In genomic region chr1:27133990-27134389, GRCh38 we compare ENCODE assay signal across 2 cellular contexts.
TF ChIP-seq lines count a peak whose summit lies in the region.

No MANE protein-coding gene starts in this region.

TF ChIP-seq in liver, 16 proteins besides CTCF, POLR2A, EP300 and RAD21 (continued from another document):
- no peak for TF ChIP-seq TAF1 (conservative IDR thresholded peaks at IDR 0.05)

TF ChIP-seq in HepG2, 621 proteins besides CTCF, POLR2A, EP300 and RAD21 (continued from another document):
- TF ChIP-seq CSRNP1 (CRISPR knock-in tag; IDR thresholded peaks at IDR 0.05) (no peak), KAT2B (IDR thresholded peaks at IDR 0.05; ENCODE audit: borderline replicate concordance, low read depth, low read length) (no peak), ZNF746 (CRISPR knock-in tag; IDR thresholded peaks at IDR 0.05) (no peak), ZNF251 (CRISPR knock-in tag; IDR thresholded peaks at IDR 0.05) (no peak), ZNF326 (CRISPR knock-in tag; IDR thresholded peaks at IDR 0.05; ENCODE audit: borderline replicate concordance) (no peak), RAD51 (IDR thresholded peaks at IDR 0.05; ENCODE audit: borderline replicate concordance) (no peak), ZNF20 (CRISPR knock-in tag; IDR thresholded peaks at IDR 0.05) (no peak), ASH2L (IDR thresholded peaks at IDR 0.05; ENCODE audit: insufficient read length, low read depth, low read length) (no peak), NFAT5 (CRISPR knock-in tag; IDR thresholded peaks at IDR 0.05) (no peak), TCF12 (IDR thresholded peaks at IDR 0.05) (no peak), TCF12 (CRISPR knock-in tag; IDR thresholded peaks at IDR 0.05) (no peak), ZFP36 (IDR thresholded peaks at IDR 0.05; ENCODE audit: borderline replicate concordance, low read depth, low read length, partially characterized antibody) (no peak), PCBP1 (IDR thresholded peaks at IDR 0.05; ENCODE audit: borderline replicate concordance, low read depth, low read length) (no peak), THYN1 (CRISPR knock-in tag; IDR thresholded peaks at IDR 0.05; ENCODE audit: borderline replicate concordance, low read depth) (no peak), ZNF776 (CRISPR knock-in tag; IDR thresholded peaks at IDR 0.05) (no peak)
